ENCODE assay signal across 8 cellular contexts in the genomic region with DNA sequence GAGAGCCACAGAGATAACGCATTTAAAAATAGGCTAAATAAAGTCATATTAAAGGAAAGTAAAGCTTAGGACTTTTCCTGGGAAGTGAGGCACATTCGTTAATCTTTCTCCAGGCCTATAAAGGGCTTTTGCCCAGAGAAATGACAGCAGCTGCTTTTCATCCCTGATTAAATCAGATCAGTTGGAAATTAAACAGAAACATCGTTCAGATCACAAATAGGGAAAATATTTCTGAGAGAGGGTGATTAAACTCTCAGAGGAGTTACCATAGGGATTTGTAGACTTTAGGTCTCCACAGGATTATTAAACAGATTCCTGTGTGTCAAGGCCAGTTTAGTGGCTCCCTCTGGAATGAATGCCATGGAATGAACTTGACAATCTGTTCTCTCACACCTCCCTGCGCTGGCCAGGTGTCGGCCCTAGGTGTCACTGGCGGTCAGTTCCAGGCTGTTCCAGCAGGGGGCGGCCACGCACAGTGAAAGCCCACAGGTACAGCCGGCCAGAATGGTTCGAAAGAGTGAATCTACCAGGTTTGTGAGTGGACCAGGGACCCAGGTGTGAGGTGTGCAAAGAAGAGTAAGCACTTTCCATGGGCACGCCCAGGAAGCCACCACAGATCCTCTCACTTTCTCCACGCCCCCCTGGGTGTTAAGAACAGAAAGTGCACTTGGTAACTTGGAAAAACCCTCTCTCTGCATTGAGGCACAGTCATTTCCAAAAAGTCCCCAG.
DNase-seq lines count a peak whose midpoint lies in the region; ATAC-seq and TF ChIP-seq lines count a peak whose summit lies in the region.

No MANE protein-coding gene starts in this region.

- no peaks in the 10 kb centered on the region for H3K27me3 ChIP-seq in lung (ENCODE audit: control insufficient read depth, insufficient read depth)

- H3K27ac Mint-ChIP-seq in dendritic cell treated with granulocyte-macrophage colony-stimulating factor and Interleukin-4, amounts not matched to agents 40 ng/mL and 50 ng/mL, for 4 days, result no peak overlapping the region

- H3K4me1 Mint-ChIP-seq in dendritic cell treated with granulocyte-macrophage colony-stimulating factor and Interleukin-4, amounts not matched to agents 40 ng/mL and 50 ng/mL, for 4 days (ENCODE audit: low read depth), result peaks cover 4% of the 10 kb centered on the region

- H3K4me1 ChIP-seq in lung (ENCODE audit: control insufficient read depth in 2 of 2, insufficient read depth in 2 of 2, low read length in 2 of 2), result no peaks in the 10 kb centered on the region

- peaks cover 5% of the 10 kb centered on the region for H3K27me3 Mint-ChIP-seq in dendritic cell treated with granulocyte-macrophage colony-stimulating factor and Interleukin-4, amounts not matched to agents 40 ng/mL and 50 ng/mL, for 4 days

- no peaks in the 10 kb centered on the region for H3K36me3 ChIP-seq in lung (ENCODE audit: control insufficient read depth in 2 of 2, insufficient read depth in 2 of 2, low read length in 2 of 2)

- 18 to 23% methylated on average over 12 of the region's 12 CpGs for WGBS in lung, 2 donors

- H3K4me3 Mint-ChIP-seq in dendritic cell treated with granulocyte-macrophage colony-stimulating factor and Interleukin-4, amounts not matched to agents 40 ng/mL and 50 ng/mL, for 4 days, result peak overlapping the region; percentile 30

- intact Hi-C loops in dendritic cell treated with granulocyte-macrophage colony-stimulating factor and Interleukin-4, amounts not matched to agents 40 ng/mL and 50 ng/mL, for 4 days (cut with micrococcal nuclease), result loop anchor here (1.0 to 5.0 kb wide), 3 partner anchors 110 to 763 kb away; partner anchors contain the start of gene THBS1

- no peak overlapping the region for H3K4me3 ChIP-seq in lung

- H3K9me3 Mint-ChIP-seq in dendritic cell treated with granulocyte-macrophage colony-stimulating factor and Interleukin-4, amounts not matched to agents 40 ng/mL and 50 ng/mL, for 4 days, result peaks cover under 1% of the 10 kb centered on the region

- H3K27ac ChIP-seq in lung (ENCODE audit: low read depth in 1 of 2, low read length in 1 of 2), result no peak overlapping the region

- no peaks in the 10 kb centered on the region for H3K36me3 Mint-ChIP-seq in dendritic cell treated with granulocyte-macrophage colony-stimulating factor and Interleukin-4, amounts not matched to agents 40 ng/mL and 50 ng/mL, for 4 days (ENCODE audit: low read depth)

- peak; percentile 82 for DNase-seq in AG20443 (ENCODE audit: low spot score)
- DNase-seq in NCI-H345 (lab: John Stamatoyannopoulos, UW), result peak; percentile 58
- peak; percentile 65 to 69 for DNase-seq in activated CD4-positive, alpha-beta T cell treated with anti-CD3 and anti-CD28 coated beads, Interleukin-2, amount 50 U/mL, for 24 hours (ENCODE audit: low read depth in 1 of 2, low spot score in 1 of 2)
- DNase-seq in lung (ENCODE audit: low spot score), result peak; percentile 87
- peak; percentile 76 for DNase-seq in stimulated activated CD8-positive, alpha-beta memory T cell treated with anti-CD3 and anti-CD28 coated beads, Interleukin-15, amount 100 ng/mL, for 1 hour (ENCODE audit: low read depth)

- peak; percentile 96 for TF ChIP-seq CTCF in lung (IDR thresholded peaks at IDR 0.05; ENCODE audit: control extremely low read depth, extremely low read depth)

- no peaks in the 10 kb centered on the region for H3K9me3 ChIP-seq in lung (ENCODE audit: control insufficient read depth in 2 of 2, insufficient read depth in 1 of 2, low read length in 1 of 2)

- peak; percentile 95 for ATAC-seq in GM18867 (IDR thresholded peaks at IDR 0.05; ENCODE audit: unreplicated experiment)
- ATAC-seq in HG03060 (IDR thresholded peaks at IDR 0.05; ENCODE audit: low read depth, unreplicated experiment), result peak; percentile 65
- ATAC-seq in lung (ENCODE audit: insufficient read depth, low FRiP score), result peak; percentile 92
